In genomic region chr2:64654993-64655666, GRCh38 we compare ENCODE assay signal across 8 cellular contexts. TPM values are rescaled to one million over a fixed set of nuclear protein-coding genes. Genes with fewer than 3 reads are reported as not detected.
DNase-seq lines count a peak whose midpoint lies in the region; ATAC-seq, FAIRE-seq and TF ChIP-seq lines count a peak whose summit lies in the region.

No MANE protein-coding gene starts in this region.

- H2AFZ ChIP-seq in osteoblast (ENCODE audit: low read length) = no peak overlapping the region

- H3K27ac ChIP-seq in RWPE2 (ENCODE audit: poor library complexity, severe bottlenecking) = peak overlapping the region; percentile 88
- H3K27ac ChIP-seq in ectodermal cell (ENCODE audit: insufficient read depth, low read depth, low read length, poor library complexity, severe bottlenecking) = peak overlapping the region; percentile 98
- peak overlapping the region; percentile 96 for H3K27ac ChIP-seq in osteoblast (ENCODE audit: low read depth, low read length)
- no peak overlapping the region for H3K27ac ChIP-seq in small intestine (ENCODE audit: low read depth in 1 of 2, low read length in 1 of 2)

- no peak for ATAC-seq in RWPE2 (ENCODE audit: low read depth)
- ATAC-seq in GM18517 (IDR thresholded peaks at IDR 0.05; ENCODE audit: unreplicated experiment) = no peak
- no peak for ATAC-seq in activated CD4-positive, CD25-positive, alpha-beta regulatory T cell treated with anti-CD3 and anti-CD28 coated beads, Interleukin-2, amount 50 U/mL, for 24 hours

- no peak for TF ChIP-seq CTCF in GM12865 (IDR thresholded peaks at IDR 0.05; ENCODE audit: insufficient read depth, low read depth, low read length, missing control alignments)
- peak; percentile 41 for TF ChIP-seq CTCF in RWPE2 (IDR thresholded peaks at IDR 0.05; ENCODE audit: poor library complexity, severe bottlenecking)
- peak; percentile 39 for TF ChIP-seq CTCF in osteoblast (IDR thresholded peaks at IDR 0.05; ENCODE audit: extremely low read depth, low read depth, low read length)

- H3K27me3 ChIP-seq in RWPE2 (ENCODE audit: insufficient read depth, poor library complexity, severe bottlenecking) (no peaks in the 10 kb centered on the region), ectodermal cell (ENCODE audit: control insufficient read depth, insufficient read depth, low read length, poor library complexity, severe bottlenecking) (peaks cover 8% of the 10 kb centered on the region), osteoblast (ENCODE audit: insufficient read depth, low read length) (no peaks in the 10 kb centered on the region), small intestine (ENCODE audit: control insufficient read depth in 2 of 2, insufficient read depth in 2 of 2, low read length in 2 of 2) (no peaks in the 10 kb centered on the region)

- DNase-seq in AG08395 (ENCODE audit: low spot score) = peak; percentile 31
- peak; percentile 43 for DNase-seq in GM12865 (ENCODE audit: low read depth)
- DNase-seq in RWPE2 (ENCODE audit: low spot score) = no peak
- peak; percentile 89 for DNase-seq in osteoblast (ENCODE audit: insufficient read length, low spot score, missing footprints)
- no peak for DNase-seq in small intestine

- H3K4me2 ChIP-seq in osteoblast (ENCODE audit: insufficient read depth, low read length) = peak overlapping the region; percentile 90

- 75 to 83% methylated on average over 7 of the region's 7 CpGs for WGBS in ectodermal cell, 2 experiments
- 24 to 45% (median 29%) methylated on average over 7 of the region's 7 CpGs for WGBS in small intestine, 3 donors

- H3K36me3 ChIP-seq in RWPE2 (ENCODE audit: low read depth) (no peaks in the 10 kb centered on the region), ectodermal cell (ENCODE audit: control insufficient read depth, insufficient read depth, low read length) (no peaks in the 10 kb centered on the region), osteoblast (ENCODE audit: insufficient read depth, low read length) (no peaks in the 10 kb centered on the region), small intestine (ENCODE audit: control insufficient read depth in 2 of 2, insufficient read depth in 2 of 2, low read length in 2 of 2) (no peaks in the 10 kb centered on the region)

- H4K20me1 ChIP-seq in osteoblast (ENCODE audit: insufficient read depth, low read length) = peaks cover 28% of the 10 kb centered on the region

- no peaks in the 10 kb centered on the region for H3K9me3 ChIP-seq in RWPE2 (ENCODE audit: severe bottlenecking)
- no peaks in the 10 kb centered on the region for H3K9me3 ChIP-seq in ectodermal cell (ENCODE audit: control insufficient read depth, low read length)
- H3K9me3 ChIP-seq in osteoblast (ENCODE audit: low read depth, low read length) = no peaks in the 10 kb centered on the region
- H3K9me3 ChIP-seq in small intestine (ENCODE audit: control insufficient read depth, low read depth) = no peaks in the 10 kb centered on the region

- FAIRE-seq in small intestine (lab: Jason Lieb, UNC) = no peak

- peak overlapping the region; percentile 76 for H3K4me3 ChIP-seq in GM12865 (ENCODE audit: low read depth, low read length)
- H3K4me3 ChIP-seq in RWPE2 (ENCODE audit: severe bottlenecking) = peak overlapping the region; percentile 77
- peak overlapping the region; percentile 75 for H3K4me3 ChIP-seq in ectodermal cell (ENCODE audit: insufficient read depth, low read depth, low read length)
- H3K4me3 ChIP-seq in osteoblast (ENCODE audit: insufficient read depth, low read length) = peak overlapping the region; percentile 81
- peak overlapping the region in 1 of 2 donors; percentile 97 for H3K4me3 ChIP-seq in small intestine (ENCODE audit: low read depth in 1 of 2, low read length in 2 of 2)

- H3K4me1 ChIP-seq in RWPE2 (ENCODE audit: insufficient read depth, poor library complexity, severe bottlenecking) (peaks cover 17% of the 10 kb centered on the region), ectodermal cell (ENCODE audit: control insufficient read depth, insufficient read depth, low read length) (peaks cover 28% of the 10 kb centered on the region), osteoblast (ENCODE audit: insufficient read depth, low read length) (peaks cover 39% of the 10 kb centered on the region), small intestine (ENCODE audit: control insufficient read depth in 2 of 2, insufficient read depth in 1 of 2, low read depth in 1 of 2, low read length in 1 of 2) (peaks cover 2 to 3% of the 10 kb centered on the region in 2 donors)

- H3K79me2 ChIP-seq in osteoblast (ENCODE audit: insufficient read depth, low read length) = peaks cover 68% of the 10 kb centered on the region

RNA-seq across cellular contexts. Expression of gene SERTAD2, which starts 1.4 kb away (rescaled TPM):
- 24.5 TPM for polyA plus RNA-seq in ectodermal cell (2013, experiment 1 of 4)
- 23.6 TPM for polyA plus RNA-seq in ectodermal cell (2013, experiment 2 of 4)
- polyA plus RNA-seq in ectodermal cell (2013, experiment 3 of 4) = 18.9 TPM
- 23.1 TPM for polyA plus RNA-seq in ectodermal cell (2013, experiment 4 of 4)
- 24.6 and 26.5 TPM in 2 replicates for total RNA-seq in osteoblast
- polyA plus RNA-seq in small intestine = 1 to 10 TPM; 2.7 to 7.8 (median 3.8) TPM

Comparison
In these comparisons a context has a peak if more than half of its experiments do, and no peak if none do; other contexts are left out.
1. DNase-seq: peak in AG08395 (single experiment), GM12865 (single experiment) and osteoblast (single experiment); none in RWPE2 (single experiment) and small intestine (single experiment).
2. H3K27ac ChIP-seq: peak in RWPE2 (single experiment), ectodermal cell (single experiment) and osteoblast (single experiment); none in small intestine (0 of 2).